In genomic region chr1:165376811-165377153, GRCh38 we compare ENCODE assay signal across 10 cellular contexts. TPM values are rescaled to one million over a fixed set of nuclear protein-coding genes. Genes with fewer than 3 reads are reported as not detected.
DNase-seq lines count a peak whose midpoint lies in the region; ATAC-seq and TF ChIP-seq lines count a peak whose summit lies in the region.
"Had no signal": no experiment of that assay in that cellular context is flagged by ENCODE, and none has a peak within 500 bp of the region (broad histone marks: within the 10 kb centered on the region; RNA-seq: fewer than 3 reads in every experiment).

No MANE protein-coding gene starts in this region.

- H3K27ac Mint-ChIP-seq in T-helper 1 cell treated with Interleukin-12 subunit alpha and Interleukin-12 subunit beta and Interleukin-4 antibody, amounts not matched to agents 30 μg/mL and 1 μg/mL, for 36 hours: no peak overlapping the region
- no peak overlapping the region for H3K27ac Mint-ChIP-seq in activated CD8-positive, alpha-beta T cell treated with anti-CD3 and anti-CD28 coated beads, Interleukin-2, amount 10 ng/mL, durations not matched to agents 7 days and 5 days
- H3K27ac Mint-ChIP-seq in immature natural killer cell: no peak overlapping the region

- POLR2A ChIA-PET in activated CD8-positive, alpha-beta T cell treated with anti-CD3 and anti-CD28 coated beads, Interleukin-2, amount 10 ng/mL, durations not matched to agents 7 days and 5 days (lab: Charles Lee): interaction anchor here (0.6 kb wide), 1 partner anchor 219 kb away, joined by 3 read pairs; no protein-coding TSS in a partner anchor

- no peak for TF ChIP-seq POLR2A in testis (IDR thresholded peaks at IDR 0.05)

- no peak for TF ChIP-seq CTCF in testis (IDR thresholded peaks at IDR 0.05)

- 11% methylated on average over 10 of the region's 10 CpGs for WGBS in testis, 2 donors

- no peaks in the 10 kb centered on the region for H3K9me3 Mint-ChIP-seq in T-helper 1 cell treated with Interleukin-12 subunit alpha and Interleukin-12 subunit beta and Interleukin-4 antibody, amounts not matched to agents 30 μg/mL and 1 μg/mL, for 36 hours
- no peaks in the 10 kb centered on the region for H3K9me3 Mint-ChIP-seq in activated CD8-positive, alpha-beta T cell treated with anti-CD3 and anti-CD28 coated beads, Interleukin-2, amount 10 ng/mL, durations not matched to agents 7 days and 5 days (ENCODE audit: insufficient read depth)
- no peaks in the 10 kb centered on the region for H3K9me3 Mint-ChIP-seq in immature natural killer cell

- peak overlapping the region; percentile 16 for H3K4me3 Mint-ChIP-seq in T-helper 1 cell treated with Interleukin-12 subunit alpha and Interleukin-12 subunit beta and Interleukin-4 antibody, amounts not matched to agents 30 μg/mL and 1 μg/mL, for 36 hours
- peak overlapping the region; percentile 49 for H3K4me3 Mint-ChIP-seq in activated CD8-positive, alpha-beta T cell treated with anti-CD3 and anti-CD28 coated beads, Interleukin-2, amount 10 ng/mL, durations not matched to agents 7 days and 5 days
- H3K4me3 Mint-ChIP-seq in immature natural killer cell: peak overlapping the region; percentile 40 to 81 (median 60)

- no peaks in the 10 kb centered on the region for H3K36me3 ChIP-seq in testis (ENCODE audit: low read depth, missing control alignments)

- H3K36me3 Mint-ChIP-seq in T-helper 1 cell treated with Interleukin-12 subunit alpha and Interleukin-12 subunit beta and Interleukin-4 antibody, amounts not matched to agents 30 μg/mL and 1 μg/mL, for 36 hours (ENCODE audit: low read depth): no peaks in the 10 kb centered on the region
- peaks cover 2% of the 10 kb centered on the region for H3K36me3 Mint-ChIP-seq in activated CD8-positive, alpha-beta T cell treated with anti-CD3 and anti-CD28 coated beads, Interleukin-2, amount 10 ng/mL, durations not matched to agents 7 days and 5 days (ENCODE audit: low read depth)
- H3K36me3 Mint-ChIP-seq in immature natural killer cell: no peaks in the 10 kb centered on the region

- CTCF ChIA-PET in activated CD8-positive, alpha-beta T cell treated with anti-CD3 and anti-CD28 coated beads, Interleukin-2, amount 10 ng/mL, durations not matched to agents 7 days and 5 days (lab: Charles Lee): interaction anchor here (1.5 to 2.8 kb wide), 3 partner anchors 9 to 222 kb away, joined by 3 to 17 read pairs (median 6); no protein-coding TSS in a partner anchor

- peaks cover 11% of the 10 kb centered on the region for H3K4me1 Mint-ChIP-seq in T-helper 1 cell treated with Interleukin-12 subunit alpha and Interleukin-12 subunit beta and Interleukin-4 antibody, amounts not matched to agents 30 μg/mL and 1 μg/mL, for 36 hours (ENCODE audit: low read depth)
- peaks cover 16% of the 10 kb centered on the region for H3K4me1 Mint-ChIP-seq in activated CD8-positive, alpha-beta T cell treated with anti-CD3 and anti-CD28 coated beads, Interleukin-2, amount 10 ng/mL, durations not matched to agents 7 days and 5 days (ENCODE audit: low read depth)
- peaks cover 15 to 20% of the 10 kb centered on the region in 2 donors for H3K4me1 Mint-ChIP-seq in immature natural killer cell

- intact Hi-C loops in testis (cut with DNase I; ENCODE audit: low total_unique reads): no loop called here

- no peak for DNase-seq in T-helper 1 cell
- DNase-seq in activated CD8-positive, alpha-beta T cell treated with anti-CD3 and anti-CD28 coated beads, Interleukin-2, amount 10 ng/mL, durations not matched to agents 7 days and 5 days: no peak
- no peak for DNase-seq in immature natural killer cell
- DNase-seq in testis: no peak
- DNase-seq in NCI-H1092 (lab: John Stamatoyannopoulos, UW): no peak
- no peak for DNase-seq in pons (ENCODE audit: low spot score)
- DNase-seq in SW 1271 (lab: John Stamatoyannopoulos, UW): no peak

- peaks cover 82% of the 10 kb centered on the region for H3K27me3 Mint-ChIP-seq in T-helper 1 cell treated with Interleukin-12 subunit alpha and Interleukin-12 subunit beta and Interleukin-4 antibody, amounts not matched to agents 30 μg/mL and 1 μg/mL, for 36 hours (ENCODE audit: low read depth)
- peaks cover 66% of the 10 kb centered on the region for H3K27me3 Mint-ChIP-seq in activated CD8-positive, alpha-beta T cell treated with anti-CD3 and anti-CD28 coated beads, Interleukin-2, amount 10 ng/mL, durations not matched to agents 7 days and 5 days (ENCODE audit: low read depth)
- peaks cover 11 to 34% (median 19%) of the 10 kb centered on the region in 3 donors for H3K27me3 Mint-ChIP-seq in immature natural killer cell (ENCODE audit: low read depth in 3 of 3)

- H3K27ac ChIP-seq in testis: peak overlapping the region; percentile 44 to 82
- H3K27ac ChIP-seq: 22Rv1 had no signal

- peaks cover 4% of the 10 kb centered on the region for H3K4me1 ChIP-seq in testis

- H3K27me3 ChIP-seq in testis: no peaks in the 10 kb centered on the region

- no peaks in the 10 kb centered on the region for H3K9me3 ChIP-seq in testis

- peak overlapping the region; percentile 35 to 64 for H3K4me3 ChIP-seq in testis

- ATAC-seq in activated CD8-positive, alpha-beta T cell treated with anti-CD3 and anti-CD28 coated beads, Interleukin-2, amount 10 ng/mL, durations not matched to agents 7 days and 5 days: peak; percentile 47

RNA-seq across cellular contexts. Expression of gene LMX1A, which starts 20.3 kb away (rescaled TPM):
- total RNA-seq in activated CD8-positive, alpha-beta T cell treated with anti-CD3 and anti-CD28 coated beads, Interleukin-2, amount 10 ng/mL, durations not matched to agents 7 days and 5 days: not detected
- polyA plus RNA-seq in immature natural killer cell (not detected), testis (ENCODE audit: insufficient read depth, low read depth, low replicate concordance) (2.6 TPM)
- total RNA-seq in testis: under 1 TPM; 0.62 to 0.94 TPM
- total RNA-seq: kidney epithelial cell had no signal
